20 cellular contexts compared by ENCODE assay signal in the genomic region with DNA sequence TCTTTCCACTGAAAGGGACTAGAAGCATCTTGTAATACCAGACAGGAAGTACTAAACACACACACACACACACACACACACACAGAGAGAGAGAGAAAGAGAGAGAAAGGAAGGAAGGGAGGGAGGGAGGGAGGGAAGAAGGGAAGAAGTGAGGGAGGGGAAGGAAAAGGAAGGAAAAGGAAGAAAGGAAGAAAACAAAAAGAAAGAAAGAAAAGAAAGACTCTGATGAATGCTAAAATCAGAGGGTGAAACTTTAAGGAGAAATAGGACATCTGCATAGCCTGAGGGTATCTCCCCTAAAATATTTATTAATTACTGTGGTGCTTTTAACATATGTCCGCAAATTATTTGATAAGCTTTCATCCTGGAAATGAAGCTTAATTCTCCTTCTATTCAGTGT. TPM values are rescaled to one million over a fixed set of nuclear protein-coding genes. Genes with fewer than 3 reads are reported as not detected.
"Had no signal": no experiment of that assay in that cellular context is flagged by ENCODE, and none has a peak within 500 bp of the region (broad histone marks: within the 10 kb centered on the region; RNA-seq: fewer than 3 reads in every experiment).

No MANE protein-coding gene starts in this region.

- H3K4me3 ChIP-seq: body of pancreas, cardiac muscle cell, lower lobe of right lung, sigmoid colon, testis, uterus had no signal

- H3K27ac ChIP-seq: cardiac muscle cell, epithelial cell of prostate, lower lobe of right lung, sigmoid colon, testis, uterus had no signal

- ATAC-seq: activated naive CD8-positive, alpha-beta T cell treated with anti-CD3 and anti-CD28 coated beads, Interleukin-2, amount 50 U/mL, for 24 hours; activated T-cell treated with anti-CD3 and anti-CD28 coated beads, Interleukin-2, amount 50 U/mL, for 72 hours; left lobe of liver; lower lobe of right lung; naive thymus-derived CD8-positive, alpha-beta T cell had no signal

- H3K27me3 ChIP-seq: body of pancreas, cardiac muscle cell, sigmoid colon, testis, uterus had no signal

- DNase-seq: activated CD4-positive, alpha-beta memory T cell treated with anti-CD3 and anti-CD28 coated beads for 36 hours; activated CD4-positive, alpha-beta T cell treated with anti-CD3 and anti-CD28 coated beads for 48 hours; activated effector memory CD4-positive, alpha-beta T cell treated with anti-CD3 and anti-CD28 coated beads, Interleukin-2, amount 50 U/mL, for 16 hours; activated naive CD4-positive, alpha-beta T cell treated with anti-CD3 and anti-CD28 coated beads, Interleukin-2, amount 50 U/mL, for 16 hours; activated naive CD8-positive, alpha-beta T cell treated with anti-CD3 and anti-CD28 coated beads, Interleukin-2, amount 50 U/mL, for 24 hours; activated T-cell treated with anti-CD3 and anti-CD28 coated beads, Interleukin-2, amount 50 U/mL, for 72 hours; anterior cingulate cortex; body of pancreas; cortex of kidney; foreskin fibroblast; lower lobe of right lung; naive thymus-derived CD8-positive, alpha-beta T cell; sigmoid colon; stimulated activated CD4-positive, alpha-beta T cell treated with anti-CD3 and anti-CD28 coated beads, Interleukin-2, amount 100 ng/mL, for 48 hours; testis; trophoblast cell; uterus had no signal

- H3K9me3 ChIP-seq: body of pancreas, lower lobe of right lung, sigmoid colon, testis, uterus had no signal

- H3K4me1 ChIP-seq: uterus had no signal

- H3K36me3 ChIP-seq: cardiac muscle cell, lower lobe of right lung, uterus had no signal

RNA-seq across cellular contexts. Expression of a gene that starts 29.0 kb away (rescaled TPM):
- total RNA-seq: naive thymus-derived CD8-positive, alpha-beta T cell had no signal
- polyA plus RNA-seq: naive thymus-derived CD8-positive, alpha-beta T cell had no signal
